In genomic region chr4:176789955-176790354, GRCh38 we compare ENCODE assay signal across 8 cellular contexts. TPM values are rescaled to one million over a fixed set of nuclear protein-coding genes. Genes with fewer than 3 reads are reported as not detected.
A peak's percentile ranks its signal among the peaks of the same experiment; 100 is the strongest.
DNase-seq lines count a peak whose midpoint lies in the region; ATAC-seq and TF ChIP-seq lines count a peak whose summit lies in the region.

No MANE protein-coding gene starts in this region.

- H3K9me3 ChIP-seq in left ventricle myocardium inferior (replicated peaks), result no peaks in the 10 kb centered on the region

- no peaks in the 10 kb centered on the region for H3K9me3 Mint-ChIP-seq in activated T-helper 1 cell treated with anti-CD3 and anti-CD28 coated beads, Interleukin-12 subunit alpha, Interleukin-12 subunit beta, Interleukin-2, Interleukin-4 antibody, amounts not matched to agents 30 ng/mL and 10 ng/mL and 1 ng/mL, durations not matched to agents 14 hours and 24 hours and 36 hours

- H3K4me1 Mint-ChIP-seq in activated T-helper 1 cell treated with anti-CD3 and anti-CD28 coated beads, Interleukin-12 subunit alpha, Interleukin-12 subunit beta, Interleukin-2, Interleukin-4 antibody, amounts not matched to agents 30 ng/mL and 10 ng/mL and 1 ng/mL, durations not matched to agents 14 hours and 24 hours and 36 hours (ENCODE audit: low read depth), result no peaks in the 10 kb centered on the region

- no peak overlapping the region for H3K4me3 Mint-ChIP-seq in activated T-helper 1 cell treated with anti-CD3 and anti-CD28 coated beads, Interleukin-12 subunit alpha, Interleukin-12 subunit beta, Interleukin-2, Interleukin-4 antibody, amounts not matched to agents 30 ng/mL and 10 ng/mL and 1 ng/mL, durations not matched to agents 14 hours and 24 hours and 36 hours

- H3K4me3 ChIP-seq in left ventricle myocardium inferior, result peak overlapping the region; percentile 85

- H3K36me3 Mint-ChIP-seq in activated T-helper 1 cell treated with anti-CD3 and anti-CD28 coated beads, Interleukin-12 subunit alpha, Interleukin-12 subunit beta, Interleukin-2, Interleukin-4 antibody, amounts not matched to agents 30 ng/mL and 10 ng/mL and 1 ng/mL, durations not matched to agents 14 hours and 24 hours and 36 hours (ENCODE audit: low read depth), result no peaks in the 10 kb centered on the region

- peak overlapping the region; percentile 86 for H3K27ac ChIP-seq in left ventricle myocardium inferior (replicated peaks)

- peaks cover 21% of the 10 kb centered on the region for H3K4me1 ChIP-seq in left ventricle myocardium inferior

- peak; percentile 68 for ATAC-seq in GM21367 (IDR thresholded peaks at IDR 0.05; ENCODE audit: unreplicated experiment)

- DNase-seq in ELR (ENCODE audit: low read depth), result peak; percentile 94
- peak; percentile 18 for DNase-seq in HT-29 (ENCODE audit: low spot score)
- DNase-seq in T1000 (lab: John Stamatoyannopoulos, UW), result peak; percentile 44
- no peak for DNase-seq in left ventricle myocardium inferior
- DNase-seq in superior temporal gyrus (ENCODE audit: extremely low spot score), result peak; percentile 55
- DNase-seq in activated effector memory CD4-positive, alpha-beta T cell treated with Interleukin-2 at 50 U/mL for 16 hours, result no peak
- no peak for DNase-seq in activated T-helper 1 cell treated with anti-CD3 and anti-CD28 coated beads, Interleukin-12 subunit alpha, Interleukin-12 subunit beta, Interleukin-2, Interleukin-4 antibody, amounts not matched to agents 30 ng/mL and 10 ng/mL and 1 ng/mL, durations not matched to agents 14 hours and 24 hours and 36 hours (ENCODE audit: low spot score)

- H3K27ac Mint-ChIP-seq in activated T-helper 1 cell treated with anti-CD3 and anti-CD28 coated beads, Interleukin-12 subunit alpha, Interleukin-12 subunit beta, Interleukin-2, Interleukin-4 antibody, amounts not matched to agents 30 ng/mL and 10 ng/mL and 1 ng/mL, durations not matched to agents 14 hours and 24 hours and 36 hours, result no peak overlapping the region

- TF ChIP-seq CTCF in left ventricle myocardium inferior (IDR thresholded peaks at IDR 0.05; ENCODE audit: borderline replicate concordance), result peak; percentile 74

- H3K27me3 Mint-ChIP-seq in activated T-helper 1 cell treated with anti-CD3 and anti-CD28 coated beads, Interleukin-12 subunit alpha, Interleukin-12 subunit beta, Interleukin-2, Interleukin-4 antibody, amounts not matched to agents 30 ng/mL and 10 ng/mL and 1 ng/mL, durations not matched to agents 14 hours and 24 hours and 36 hours (ENCODE audit: insufficient read depth), result peaks cover 41% of the 10 kb centered on the region

- intact Hi-C loops in left ventricle myocardium inferior (cut with micrococcal nuclease), result loop anchor here (10.0 kb wide), 1 partner anchor 405 kb away; no protein-coding TSS in a partner anchor
- intact Hi-C loops in activated T-helper 1 cell treated with anti-CD3 and anti-CD28 coated beads, Interleukin-12 subunit alpha, Interleukin-12 subunit beta, Interleukin-2, Interleukin-4 antibody, amounts not matched to agents 30 ng/mL and 10 ng/mL and 1 ng/mL, durations not matched to agents 14 hours and 24 hours and 36 hours (cut with micrococcal nuclease), result loop anchor here (1.0 to 10.0 kb wide), 4 partner anchors 257 to 547 kb away; no protein-coding TSS in a partner anchor

- peaks cover 17% of the 10 kb centered on the region for H3K27me3 ChIP-seq in left ventricle myocardium inferior (ENCODE audit: low read depth)

- H3K36me3 ChIP-seq in left ventricle myocardium inferior, result no peaks in the 10 kb centered on the region

RNA-seq across cellular contexts. Expression of gene VEGFC, which starts 2.8 kb away (rescaled TPM):
- not detected in 2 replicates for total RNA-seq in HT-29 (2014; rRNA removed; shearing (Covaris generic))
- 7.5 TPM for total RNA-seq in left ventricle myocardium inferior
- total RNA-seq in activated T-helper 1 cell treated with anti-CD3 and anti-CD28 coated beads, Interleukin-12 subunit alpha, Interleukin-12 subunit beta, Interleukin-2, Interleukin-4 antibody, amounts not matched to agents 30 ng/mL and 10 ng/mL and 1 ng/mL, durations not matched to agents 14 hours and 24 hours and 36 hours, result not detected in 2 replicates

Comparison
In these comparisons a context has a peak if more than half of its experiments do, and no peak if none do; other contexts are left out.
1. DNase-seq: peak in ELR (single experiment), HT-29 (single experiment), T1000 (single experiment) and superior temporal gyrus (single experiment); none in left ventricle myocardium inferior (single experiment), activated effector memory CD4-positive, alpha-beta T cell treated with Interleukin-2 at 50 U/mL for 16 hours (single experiment) and activated T-helper 1 cell treated with anti-CD3 and anti-CD28 coated beads, Interleukin-12 subunit alpha, Interleukin-12 subunit beta, Interleukin-2, Interleukin-4 antibody, amounts not matched to agents 30 ng/mL and 10 ng/mL and 1 ng/mL, durations not matched to agents 14 hours and 24 hours and 36 hours (single experiment).